ENCODE assay signal across 8 cellular contexts in the genomic region with DNA sequence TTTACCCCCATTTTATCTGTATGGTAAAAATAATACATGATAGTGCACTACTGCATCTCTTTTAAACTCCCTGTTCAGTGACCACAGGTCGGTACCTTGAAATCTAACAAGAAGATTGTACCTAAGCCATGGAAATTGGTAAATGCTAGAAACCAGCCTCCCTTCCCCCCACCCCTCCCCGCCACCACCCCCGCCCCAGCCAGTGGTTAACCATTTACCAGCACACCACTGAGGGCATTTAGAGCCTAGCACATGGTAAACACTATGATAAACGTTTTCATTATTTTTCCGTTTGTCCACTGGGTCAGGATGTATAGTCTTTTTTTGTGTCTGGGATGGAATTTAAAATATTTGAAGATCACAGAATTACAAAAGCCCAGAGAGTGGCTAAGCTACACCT. TPM values are rescaled to one million over a fixed set of nuclear protein-coding genes. Genes with fewer than 3 reads are reported as not detected.
DNase-seq lines count a peak whose midpoint lies in the region; ATAC-seq lines count a peak whose summit lies in the region.

No MANE protein-coding gene starts in this region.

- peak overlapping the region; percentile 79 for H3K4me3 ChIP-seq in right cardiac atrium (ENCODE audit: low read length)

- no peaks in the 10 kb centered on the region for H3K9me3 Mint-ChIP-seq in T-helper 2 cell treated with Interferon-gamma antibody and Interleukin-4, amounts not matched to agents 5 μg/mL and 100 μg/mL, for 36 hours
- H3K9me3 Mint-ChIP-seq in stimulated activated naive B cell treated with anti-CD40 and anti-IgM and Interleukin-4, amounts not matched to agents 10 μg/mL and 1 μg/mL and 100 μg/mL, for 72 hours: no peaks in the 10 kb centered on the region

- no peaks in the 10 kb centered on the region for H3K9me3 ChIP-seq in right cardiac atrium (ENCODE audit: control insufficient read depth, low read length)

- H3K36me3 Mint-ChIP-seq in T-helper 2 cell treated with Interferon-gamma antibody and Interleukin-4, amounts not matched to agents 5 μg/mL and 100 μg/mL, for 36 hours (ENCODE audit: low read depth): peaks cover 27% of the 10 kb centered on the region
- peaks cover 19 to 24% of the 10 kb centered on the region in 2 donors for H3K36me3 Mint-ChIP-seq in stimulated activated naive B cell treated with anti-CD40 and anti-IgM and Interleukin-4, amounts not matched to agents 10 μg/mL and 1 μg/mL and 100 μg/mL, for 72 hours

- H3K27ac Mint-ChIP-seq in T-helper 2 cell treated with Interferon-gamma antibody and Interleukin-4, amounts not matched to agents 5 μg/mL and 100 μg/mL, for 36 hours: peak overlapping the region; percentile 96
- peak overlapping the region; percentile 92 for H3K27ac Mint-ChIP-seq in stimulated activated naive B cell treated with anti-CD40 and anti-IgM and Interleukin-4, amounts not matched to agents 10 μg/mL and 1 μg/mL and 100 μg/mL, for 72 hours

- no peaks in the 10 kb centered on the region for H3K27me3 Mint-ChIP-seq in T-helper 2 cell treated with Interferon-gamma antibody and Interleukin-4, amounts not matched to agents 5 μg/mL and 100 μg/mL, for 36 hours (ENCODE audit: low read depth)
- no peaks in the 10 kb centered on the region for H3K27me3 Mint-ChIP-seq in stimulated activated naive B cell treated with anti-CD40 and anti-IgM and Interleukin-4, amounts not matched to agents 10 μg/mL and 1 μg/mL and 100 μg/mL, for 72 hours

- DNase-seq in NCI-H82 (lab: John Stamatoyannopoulos, UW): peak; percentile 44
- no peak for DNase-seq in NCI-H82 treated with DMSO at 0.1 percent for 48 hours (lab: John Stamatoyannopoulos, UW; ENCODE audit: unreplicated experiment)
- no peak for DNase-seq in T-helper 2 cell treated with Interferon-gamma antibody and Interleukin-4, amounts not matched to agents 5 μg/mL and 100 μg/mL, for 36 hours (ENCODE audit: low spot score)
- no peak for DNase-seq in right cardiac atrium
- no peak for DNase-seq in stimulated activated naive B cell treated with anti-CD40 and anti-IgM and Interleukin-4, amounts not matched to agents 10 μg/mL and 1 μg/mL and 100 μg/mL, for 72 hours
- DNase-seq in cerebellar cortex (ENCODE audit: low spot score): no peak

- peaks cover 23% of the 10 kb centered on the region for H3K4me1 Mint-ChIP-seq in T-helper 2 cell treated with Interferon-gamma antibody and Interleukin-4, amounts not matched to agents 5 μg/mL and 100 μg/mL, for 36 hours (ENCODE audit: low read depth)
- H3K4me1 Mint-ChIP-seq in stimulated activated naive B cell treated with anti-CD40 and anti-IgM and Interleukin-4, amounts not matched to agents 10 μg/mL and 1 μg/mL and 100 μg/mL, for 72 hours: peaks cover 12 to 31% of the 10 kb centered on the region in 2 donors

- no peaks in the 10 kb centered on the region for H3K27me3 ChIP-seq in right cardiac atrium (ENCODE audit: control insufficient read depth, insufficient read depth)

- intact Hi-C loops in right cardiac atrium (cut with DNase I): no loop called here

- ATAC-seq in right cardiac atrium (no peak), GM18861 (IDR thresholded peaks at IDR 0.05; ENCODE audit: unreplicated experiment) (no peak), GM21381 (IDR thresholded peaks at IDR 0.05; ENCODE audit: unreplicated experiment) (no peak)
- ATAC-seq in stimulated activated naive B cell treated with anti-CD40 and anti-IgM and Interleukin-4, amounts not matched to agents 10 μg/mL and 1 μg/mL and 100 μg/mL, for 72 hours (replicated peaks): no peak

- no peak overlapping the region for H3K27ac ChIP-seq in right cardiac atrium (ENCODE audit: low read length)

- peak overlapping the region; percentile 88 for H3K4me3 Mint-ChIP-seq in T-helper 2 cell treated with Interferon-gamma antibody and Interleukin-4, amounts not matched to agents 5 μg/mL and 100 μg/mL, for 36 hours
- H3K4me3 Mint-ChIP-seq in stimulated activated naive B cell treated with anti-CD40 and anti-IgM and Interleukin-4, amounts not matched to agents 10 μg/mL and 1 μg/mL and 100 μg/mL, for 72 hours: peak overlapping the region; percentile 89 to 99

- H3K4me1 ChIP-seq in right cardiac atrium (ENCODE audit: control insufficient read depth, insufficient read depth, low read length): no peaks in the 10 kb centered on the region

- under 1% methylated on average over 5 of the region's 5 CpGs for WGBS in right cardiac atrium

RNA-seq across cellular contexts. Expression of gene FTSJ1, which starts 0.7 kb away (rescaled TPM):
- 10 to 100 TPM; 19.9 to 25.5 (median 21.8) TPM for total RNA-seq in right cardiac atrium
- 20.0 TPM for polyA plus RNA-seq in right cardiac atrium

RNA-seq across cellular contexts. Expression of gene SLC38A5, which starts 5.2 kb away (rescaled TPM):
- total RNA-seq in right cardiac atrium: 1 to 10 TPM in 3 of 4 donors, under 1 TPM in 1; 0.41 to 6.5 (median 3.7) TPM
- polyA plus RNA-seq in right cardiac atrium: 3.0 TPM

RNA-seq across cellular contexts. Expression of gene PORCN, which starts 33.5 kb away (rescaled TPM):
- 10 to 100 TPM; 16.1 to 22.3 (median 19.8) TPM for total RNA-seq in right cardiac atrium
- polyA plus RNA-seq in right cardiac atrium: 14.0 TPM

RNA-seq across cellular contexts. Expression of gene EBP, which starts 46.3 kb away (rescaled TPM):
- 10 to 100 TPM; 74.8 to 93.4 (median 83.0) TPM for total RNA-seq in right cardiac atrium
- 118 TPM for polyA plus RNA-seq in right cardiac atrium
